In genomic region chr4:147801820-147802219, GRCh38 we compare ENCODE assay signal across 16 cellular contexts.
"Had no signal": no experiment of that assay in that cellular context is flagged by ENCODE, and none has a peak within 500 bp of the region (broad histone marks: within the 10 kb centered on the region; RNA-seq: fewer than 3 reads in every experiment).

No MANE protein-coding gene starts in this region.

- H3K4me2 ChIP-seq: hepatocyte had no signal

- H3K36me3 ChIP-seq: ascending aorta, left lung, spleen, suprapubic skin had no signal

- H3K4me3 Mint-ChIP-seq: activated naive CD4-positive, alpha-beta T cell treated with anti-CD3 and anti-CD28 coated beads, Interleukin-2, amount 10 ng/mL, durations not matched to agents 7 days and 5 days; memory B cell; naive thymus-derived CD8-positive, alpha-beta T cell; stimulated activated naive CD8-positive, alpha-beta T cell treated with anti-CD3 and anti-CD28 coated beads, Interleukin-15, Interleukin-2, amounts not matched to agents 100 ng/mL and 50 ng/mL, for 24 hours; type B pancreatic cell had no signal

- H2AFZ ChIP-seq: hepatocyte had no signal

- ATAC-seq: left lung; mucosa of descending colon; naive thymus-derived CD8-positive, alpha-beta T cell had no signal

- H3K9me3 ChIP-seq: ascending aorta, left lung, mucosa of descending colon, spleen, suprapubic skin had no signal

- H3K36me3 Mint-ChIP-seq: activated naive CD4-positive, alpha-beta T cell treated with anti-CD3 and anti-CD28 coated beads, Interleukin-2, amount 10 ng/mL, durations not matched to agents 7 days and 5 days; memory B cell; naive thymus-derived CD8-positive, alpha-beta T cell had no signal

- H3K9me3 Mint-ChIP-seq: activated naive CD4-positive, alpha-beta T cell treated with anti-CD3 and anti-CD28 coated beads, Interleukin-2, amount 10 ng/mL, durations not matched to agents 7 days and 5 days; memory B cell; naive thymus-derived CD8-positive, alpha-beta T cell; stimulated activated naive CD8-positive, alpha-beta T cell treated with anti-CD3 and anti-CD28 coated beads, Interleukin-15, Interleukin-2, amounts not matched to agents 100 ng/mL and 50 ng/mL, for 24 hours had no signal

- DNase-seq: activated CD4-positive, alpha-beta T cell treated with anti-CD3 and anti-CD28 coated beads, Interleukin-2, amount 50 U/mL, for 1 hour; activated naive CD4-positive, alpha-beta T cell treated with anti-CD3 and anti-CD28 coated beads, Interleukin-2, amount 10 ng/mL, durations not matched to agents 7 days and 5 days; activated T-cell treated with anti-CD3 and anti-CD28 coated beads for 4 hours; islet precursor cell; left lung; mucosa of descending colon; naive thymus-derived CD8-positive, alpha-beta T cell; posterior cingulate gyrus; right cardiac atrium; spleen had no signal

- H3K27me3 ChIP-seq: ascending aorta, hepatocyte, left lung, spleen, suprapubic skin had no signal

- H3K27ac Mint-ChIP-seq: activated naive CD4-positive, alpha-beta T cell treated with anti-CD3 and anti-CD28 coated beads, Interleukin-2, amount 10 ng/mL, durations not matched to agents 7 days and 5 days; memory B cell; naive thymus-derived CD8-positive, alpha-beta T cell; stimulated activated naive CD8-positive, alpha-beta T cell treated with anti-CD3 and anti-CD28 coated beads, Interleukin-15, Interleukin-2, amounts not matched to agents 100 ng/mL and 50 ng/mL, for 24 hours; type B pancreatic cell had no signal

- H3K27me3 Mint-ChIP-seq: type B pancreatic cell had no signal

- H3K4me3 ChIP-seq: ascending aorta, hepatocyte, left lung, mucosa of descending colon, spleen, suprapubic skin had no signal

- H3K27ac ChIP-seq: ascending aorta, hepatocyte, left lung, spleen, suprapubic skin had no signal
